ENCODE assay signal across 1 cellular context in genomic region chr13:19782049-19782726, GRCh38.
TF ChIP-seq lines count a peak whose summit lies in the region.

No MANE protein-coding gene starts in this region.

TF ChIP-seq in HepG2, 621 proteins besides CTCF, POLR2A, EP300 and RAD21 (continued from another document and continues in another):
- TF ChIP-seq LRRFIP1 (CRISPR knock-in tag; conservative IDR thresholded peaks at IDR 0.05) (no peak), ZNF224 (CRISPR knock-in tag; IDR thresholded peaks at IDR 0.05) (no peak), ZNF503 (CRISPR knock-in tag; IDR thresholded peaks at IDR 0.05) (0 out of 2 replicates have a peak, but pooled peaks have one; percentile 3), SRF (IDR thresholded peaks at IDR 0.05; ENCODE audit: low read depth, low read length) (no peak), MIER2 (CRISPR knock-in tag; IDR thresholded peaks at IDR 0.05) (no peak), IKZF1 (IDR thresholded peaks at IDR 0.05) (no peak), TOE1 (CRISPR knock-in tag; IDR thresholded peaks at IDR 0.05) (no peak), ETV5 (CRISPR knock-in tag; IDR thresholded peaks at IDR 0.05; ENCODE audit: borderline replicate concordance) (no peak), ARID5B (CRISPR knock-in tag; IDR thresholded peaks at IDR 0.05) (no peak), MED8 (CRISPR knock-in tag; IDR thresholded peaks at IDR 0.05; ENCODE audit: insufficient replicate concordance) (no peak), ZBTB38 (CRISPR knock-in tag; IDR thresholded peaks at IDR 0.05) (peak; percentile 28; the same call in 1 of the 2 replicates), ZNF776 (CRISPR knock-in tag; IDR thresholded peaks at IDR 0.05) (no peak), PRDM4 (CRISPR knock-in tag; IDR thresholded peaks at IDR 0.05; ENCODE audit: borderline replicate concordance) (no peak), ZNF230 (CRISPR knock-in tag; IDR thresholded peaks at IDR 0.05) (no peak), HDAC2 (CRISPR knock-in tag; IDR thresholded peaks at IDR 0.05) (no peak), SP1 (IDR thresholded peaks at IDR 0.05) (no peak), SP1 (CRISPR knock-in tag; IDR thresholded peaks at IDR 0.05) (no peak), ZNF496 (CRISPR knock-in tag; IDR thresholded peaks at IDR 0.05; ENCODE audit: insufficient replicate concordance) (no peak), ZNF703 (CRISPR knock-in tag; IDR thresholded peaks at IDR 0.05; ENCODE audit: borderline replicate concordance) (0 out of 2 replicates have a peak, but pooled peaks have one; percentile 27), AHR (CRISPR knock-in tag; IDR thresholded peaks at IDR 0.05) (no peak), RBM39 (IDR thresholded peaks at IDR 0.05; ENCODE audit: low read depth, low read length, poor library complexity, severe bottlenecking) (peak; percentile 70), RBAK (CRISPR knock-in tag; IDR thresholded peaks at IDR 0.05) (no peak), SRSF1 (optimal IDR thresholded peaks at IDR 0.05; ENCODE audit: low read depth, low read length) (no peak), PTBP1 (IDR thresholded peaks at IDR 0.05; ENCODE audit: low read depth, low read length, poor library complexity, severe bottlenecking) (no peak), ZSCAN12 (CRISPR knock-in tag; IDR thresholded peaks at IDR 0.05) (no peak), ZNF883 (CRISPR knock-in tag; IDR thresholded peaks at IDR 0.05; ENCODE audit: not compliant biosample characterization) (peak; percentile 58), ZNF619 (CRISPR knock-in tag; IDR thresholded peaks at IDR 0.05) (no peak), KMT2B (CRISPR knock-in tag; IDR thresholded peaks at IDR 0.05) (0 out of 2 replicates have a peak, but pooled peaks have one; percentile 17), ZNF563 (CRISPR knock-in tag; IDR thresholded peaks at IDR 0.05) (peak; percentile 66; the same call in 1 of the 2 replicates), ZNF574 (CRISPR knock-in tag; IDR thresholded peaks at IDR 0.05) (peak; percentile 13; the same call in 1 of the 2 replicates), ZNF891 (CRISPR knock-in tag; IDR thresholded peaks at IDR 0.05) (0 out of 2 replicates have a peak, but pooled peaks have one; percentile 27), BRD4 (CRISPR knock-in tag; IDR thresholded peaks at IDR 0.05) (no peak; the same call in 1 of the 2 replicates), ZNF841 (CRISPR knock-in tag; IDR thresholded peaks at IDR 0.05; ENCODE audit: borderline replicate concordance) (no peak), MTF1 (CRISPR knock-in tag; IDR thresholded peaks at IDR 0.05) (no peak), ZFYVE20 (CRISPR knock-in tag; IDR thresholded peaks at IDR 0.05; ENCODE audit: borderline replicate concordance, low read depth) (no peak), ZNF713 (CRISPR knock-in tag; IDR thresholded peaks at IDR 0.05) (no peak), ARHGAP35 (CRISPR knock-in tag; IDR thresholded peaks at IDR 0.05; ENCODE audit: borderline replicate concordance) (no peak), IRF1 (CRISPR knock-in tag; IDR thresholded peaks at IDR 0.05; ENCODE audit: low read depth) (no peak), BRCA1 (CRISPR knock-in tag; IDR thresholded peaks at IDR 0.05) (no peak), ZNF850 (CRISPR knock-in tag; conservative IDR thresholded peaks at IDR 0.05) (no peak), ZNF292 (CRISPR knock-in tag; IDR thresholded peaks at IDR 0.05; ENCODE audit: borderline replicate concordance, low read depth) (no peak), ETS1 (CRISPR knock-in tag; IDR thresholded peaks at IDR 0.05) (no peak), ZNF547 (CRISPR knock-in tag; IDR thresholded peaks at IDR 0.05) (no peak), ZNF737 (CRISPR knock-in tag; IDR thresholded peaks at IDR 0.05; ENCODE audit: borderline replicate concordance) (no peak), CBX1 (IDR thresholded peaks at IDR 0.05; ENCODE audit: low read depth) (no peak), HNRNPL (IDR thresholded peaks at IDR 0.05; ENCODE audit: low read depth, low read length) (no peak), TAF1 (CRISPR knock-in tag; IDR thresholded peaks at IDR 0.05) (no peak), MAX (IDR thresholded peaks at IDR 0.05) (no peak), SMC3 (IDR thresholded peaks at IDR 0.05; ENCODE audit: low read length) (no peak), PRPF4 (IDR thresholded peaks at IDR 0.05; ENCODE audit: low read depth, low read length, poor library complexity, severe bottlenecking) (no peak)
